Comparison of ENCODE assay signal across 30 cellular contexts in the genomic region with DNA sequence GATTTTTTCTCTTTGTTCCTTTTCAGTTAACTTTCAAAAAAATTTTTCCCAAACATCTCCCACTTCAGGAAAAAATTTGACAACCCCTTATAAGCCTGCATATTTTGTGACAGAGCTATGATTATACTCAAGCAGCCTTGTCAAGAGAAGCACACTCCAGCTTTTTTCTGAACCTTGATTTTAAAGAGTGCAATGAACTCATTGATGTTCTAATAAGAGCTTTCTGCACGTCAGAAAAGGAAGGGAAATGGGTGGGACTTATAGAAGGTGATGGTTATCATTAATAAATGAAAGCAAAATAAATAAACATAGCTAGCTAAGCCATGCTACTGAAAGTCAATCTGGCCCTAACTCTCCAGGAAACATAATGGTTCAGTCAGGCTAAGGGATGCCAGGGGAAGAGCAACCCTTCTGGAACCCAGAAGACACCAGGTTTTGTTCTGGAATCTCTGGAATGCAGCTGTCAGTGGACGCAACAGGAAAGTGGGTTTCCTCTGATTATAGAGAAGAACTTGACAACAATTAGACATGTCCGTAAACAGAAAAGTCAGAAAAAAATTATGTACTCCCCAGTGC.
"Had no signal": no experiment of that assay in that cellular context is flagged by ENCODE, and none has a peak within 500 bp of the region (broad histone marks: within the 10 kb centered on the region; RNA-seq: fewer than 3 reads in every experiment).

No MANE protein-coding gene starts in this region.

- H3K9me3 ChIP-seq: esophagus squamous epithelium, mucosa of descending colon, neutrophil, pancreas, right atrium auricular region, suprapubic skin, transverse colon, upper lobe of right lung, uterus had no signal

- H3K4me1 ChIP-seq: esophagus squamous epithelium, pancreas, right atrium auricular region, suprapubic skin, uterus had no signal

- H3K4me3 Mint-ChIP-seq: endodermal cell; mesothelial cell of epicardium; naive B cell; natural killer cell treated with Interleukin-12 subunit alpha and Interleukin-12 subunit beta and Interleukin-15 and Interleukin-18, amount 100 ng/mL, for 72 hours; neural crest cell; stimulated activated naive CD8-positive, alpha-beta T cell treated with anti-CD3 and anti-CD28 coated beads, Interleukin-15, amount 100 ng/mL, for 72 hours had no signal

- H3K27me3 ChIP-seq: esophagus squamous epithelium, neutrophil, pancreas, right atrium auricular region, suprapubic skin, transverse colon, upper lobe of right lung, uterus had no signal

- H3K4me3 ChIP-seq: esophagus squamous epithelium, lung, mucosa of descending colon, pancreas, right atrium auricular region, smooth muscle cell, suprapubic skin, transverse colon, upper lobe of right lung, uterus had no signal

- H3K36me3 Mint-ChIP-seq: mesothelial cell of epicardium; naive B cell; natural killer cell treated with Interleukin-12 subunit alpha and Interleukin-12 subunit beta and Interleukin-15 and Interleukin-18, amount 100 ng/mL, for 72 hours had no signal

- H3K36me3 ChIP-seq: esophagus squamous epithelium, neutrophil, pancreas, right atrium auricular region, suprapubic skin, transverse colon, upper lobe of right lung, uterus had no signal

- H3K27ac ChIP-seq: esophagus squamous epithelium, neutrophil, pancreas, right atrium auricular region, suprapubic skin, transverse colon, upper lobe of right lung, uterus had no signal

- H3K9me3 Mint-ChIP-seq: endodermal cell; mesothelial cell of epicardium; natural killer cell treated with Interleukin-12 subunit alpha and Interleukin-12 subunit beta and Interleukin-15 and Interleukin-18, amount 100 ng/mL, for 72 hours; neural crest cell; stimulated activated naive CD8-positive, alpha-beta T cell treated with anti-CD3 and anti-CD28 coated beads, Interleukin-15, amount 100 ng/mL, for 72 hours had no signal

- DNase-seq: cortex of kidney; effector CD8-positive, alpha-beta T cell; endodermal cell; erythroblast; esophagus squamous epithelium; head of caudate nucleus; kidney; mesenchymal stem cell; mucosa of descending colon; naive B cell; pancreas; stimulated activated CD4-positive, alpha-beta T cell treated with anti-CD3 and anti-CD28 coated beads, Interleukin-12 subunit alpha, Interleukin-12 subunit beta, amount 100 ng/mL, for 4 hours; stimulated activated CD4-positive, alpha-beta T cell treated with anti-CD3 and anti-CD28 coated beads, Interleukin-1b, Interleukin-23, amount 100 ng/mL, for 48 hours; stimulated activated CD4-positive, alpha-beta T cell treated with anti-CD3 and anti-CD28 coated beads, Interleukin-4, amount 100 ng/mL, for 1 hour; stimulated activated CD8-positive, alpha-beta memory T cell treated with anti-CD3 and anti-CD28 coated beads, Interleukin-4, amount 100 ng/mL, for 48 hours; stimulated activated naive CD4-positive, alpha-beta T cell; stimulated activated naive CD8-positive, alpha-beta T cell treated with anti-CD3 and anti-CD28 coated beads, Interleukin-15, amount 100 ng/mL, for 72 hours; transverse colon; upper lobe of right lung; uterus had no signal

- H3K27ac Mint-ChIP-seq: endodermal cell; naive B cell; natural killer cell treated with Interleukin-12 subunit alpha and Interleukin-12 subunit beta and Interleukin-15 and Interleukin-18, amount 100 ng/mL, for 72 hours had no signal

- ATAC-seq: left lobe of liver; mucosa of descending colon; natural killer cell treated with Interleukin-12 subunit alpha and Interleukin-12 subunit beta and Interleukin-15 and Interleukin-18, amount 100 ng/mL, for 72 hours; pancreas; sciatic nerve; stimulated activated naive CD8-positive, alpha-beta T cell treated with anti-CD3 and anti-CD28 coated beads, Interleukin-15, amount 100 ng/mL, for 72 hours; upper lobe of right lung had no signal

- H3K4me1 Mint-ChIP-seq: naive B cell; neural crest cell; stimulated activated naive CD8-positive, alpha-beta T cell treated with anti-CD3 and anti-CD28 coated beads, Interleukin-15, amount 100 ng/mL, for 72 hours had no signal
